In genomic region chr6:113719056-113719455, GRCh38 we compare ENCODE assay signal across 1 cellular context.
TF ChIP-seq lines count a peak whose summit lies in the region.

No MANE protein-coding gene starts in this region.

TF ChIP-seq in HepG2, 621 proteins besides CTCF, POLR2A, EP300 and RAD21 (continued from another document and continues in another):
- TF ChIP-seq, protein P1, sequence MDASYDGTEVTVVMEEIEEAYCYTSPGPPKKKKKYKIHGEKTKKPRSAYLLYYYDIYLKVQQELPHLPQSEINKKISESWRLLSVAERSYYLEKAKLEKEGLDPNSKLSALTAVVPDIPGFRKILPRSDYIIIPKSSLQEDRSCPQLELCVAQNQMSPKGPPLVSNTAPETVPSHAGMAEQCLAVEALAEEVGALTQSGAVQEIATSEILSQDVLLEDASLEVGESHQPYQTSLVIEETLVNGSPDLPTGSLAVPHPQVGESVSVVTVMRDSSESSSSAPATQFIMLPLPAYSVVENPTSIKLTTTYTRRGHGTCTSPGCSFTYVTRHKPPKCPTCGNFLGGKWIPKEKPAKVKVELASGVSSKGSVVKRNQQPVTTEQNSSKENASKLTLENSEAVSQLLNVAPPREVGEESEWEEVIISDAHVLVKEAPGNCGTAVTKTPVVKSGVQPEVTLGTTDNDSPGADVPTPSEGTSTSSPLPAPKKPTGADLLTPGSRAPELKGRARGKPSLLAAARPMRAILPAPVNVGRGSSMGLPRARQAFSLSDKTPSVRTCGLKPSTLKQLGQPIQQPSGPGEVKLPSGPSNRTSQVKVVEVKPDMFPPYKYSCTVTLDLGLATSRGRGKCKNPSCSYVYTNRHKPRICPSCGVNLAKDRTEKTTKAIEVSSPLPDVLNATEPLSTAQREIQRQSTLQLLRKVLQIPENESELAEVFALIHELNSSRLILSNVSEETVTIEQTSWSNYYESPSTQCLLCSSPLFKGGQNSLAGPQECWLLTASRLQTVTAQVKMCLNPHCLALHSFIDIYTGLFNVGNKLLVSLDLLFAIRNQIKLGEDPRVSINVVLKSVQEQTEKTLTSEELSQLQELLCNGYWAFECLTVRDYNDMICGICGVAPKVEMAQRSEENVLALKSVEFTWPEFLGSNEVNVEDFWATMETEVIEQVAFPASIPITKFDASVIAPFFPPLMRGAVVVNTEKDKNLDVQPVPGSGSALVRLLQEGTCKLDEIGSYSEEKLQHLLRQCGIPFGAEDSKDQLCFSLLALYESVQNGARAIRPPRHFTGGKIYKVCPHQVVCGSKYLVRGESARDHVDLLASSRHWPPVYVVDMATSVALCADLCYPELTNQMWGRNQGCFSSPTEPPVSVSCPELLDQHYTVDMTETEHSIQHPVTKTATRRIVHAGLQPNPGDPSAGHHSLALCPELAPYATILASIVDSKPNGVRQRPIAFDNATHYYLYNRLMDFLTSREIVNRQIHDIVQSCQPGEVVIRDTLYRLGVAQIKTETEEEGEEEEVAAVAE (CRISPR knock-in tag; IDR thresholded peaks at IDR 0.05; ENCODE audit: borderline replicate concordance): no peak
- TF ChIP-seq NCOA1 (CRISPR knock-in tag; IDR thresholded peaks at IDR 0.05): no peak
- TF ChIP-seq XRCC5 (optimal IDR thresholded peaks at IDR 0.05; ENCODE audit: low read length): no peak
- TF ChIP-seq, protein P2, sequence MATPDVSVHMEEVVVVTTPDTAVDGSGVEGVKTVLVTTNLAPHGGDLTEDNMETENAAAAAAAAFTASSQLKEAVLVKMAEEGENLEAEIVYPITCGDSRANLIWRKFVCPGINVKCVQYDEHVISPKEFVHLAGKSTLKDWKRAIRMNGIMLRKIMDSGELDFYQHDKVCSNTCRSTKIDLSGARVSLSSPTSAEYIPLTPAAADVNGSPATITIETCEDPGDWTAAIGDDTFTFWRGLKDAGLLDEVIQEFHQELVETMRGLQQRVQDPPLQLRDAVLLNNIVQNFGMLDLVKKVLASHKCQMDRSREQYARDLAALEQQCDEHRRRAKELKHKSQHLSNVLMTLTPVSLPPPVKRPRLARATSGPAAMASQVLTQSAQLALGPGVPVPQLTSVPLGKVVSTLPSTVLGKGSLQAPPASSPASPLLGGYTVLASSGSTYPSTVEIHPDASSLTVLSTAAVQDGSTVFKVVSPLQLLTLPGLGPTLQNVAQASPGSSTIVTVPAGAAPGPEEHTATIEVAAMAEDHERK (CRISPR knock-in tag; IDR thresholded peaks at IDR 0.05; ENCODE audit: low read depth): no peak
- TF ChIP-seq, protein P3, sequence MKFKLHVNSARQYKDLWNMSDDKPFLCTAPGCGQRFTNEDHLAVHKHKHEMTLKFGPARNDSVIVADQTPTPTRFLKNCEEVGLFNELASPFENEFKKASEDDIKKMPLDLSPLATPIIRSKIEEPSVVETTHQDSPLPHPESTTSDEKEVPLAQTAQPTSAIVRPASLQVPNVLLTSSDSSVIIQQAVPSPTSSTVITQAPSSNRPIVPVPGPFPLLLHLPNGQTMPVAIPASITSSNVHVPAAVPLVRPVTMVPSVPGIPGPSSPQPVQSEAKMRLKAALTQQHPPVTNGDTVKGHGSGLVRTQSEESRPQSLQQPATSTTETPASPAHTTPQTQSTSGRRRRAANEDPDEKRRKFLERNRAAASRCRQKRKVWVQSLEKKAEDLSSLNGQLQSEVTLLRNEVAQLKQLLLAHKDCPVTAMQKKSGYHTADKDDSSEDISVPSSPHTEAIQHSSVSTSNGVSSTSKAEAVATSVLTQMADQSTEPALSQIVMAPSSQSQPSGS (CRISPR knock-in tag; IDR thresholded peaks at IDR 0.05): no peak
- TF ChIP-seq UBTF (CRISPR knock-in tag; IDR thresholded peaks at IDR 0.05): no peak
- peak; percentile 81 for TF ChIP-seq CEBPB (IDR thresholded peaks at IDR 0.05; ENCODE audit: borderline replicate concordance, low read depth, low read length)
- TF ChIP-seq TBL1XR1 (IDR thresholded peaks at IDR 0.05; ENCODE audit: borderline replicate concordance, low read length, partially characterized antibody): no peak
- TF ChIP-seq EEA1 (CRISPR knock-in tag; IDR thresholded peaks at IDR 0.05; ENCODE audit: borderline replicate concordance): no peak
- no peak for TF ChIP-seq CENPT (CRISPR knock-in tag; IDR thresholded peaks at IDR 0.05; ENCODE audit: low read depth)
- TF ChIP-seq NR3C1 (CRISPR knock-in tag; IDR thresholded peaks at IDR 0.05): no peak
- peak; percentile 38 for TF ChIP-seq FOSL2 (CRISPR knock-in tag; IDR thresholded peaks at IDR 0.05)
- no peak for TF ChIP-seq RBM22 (optimal IDR thresholded peaks at IDR 0.05; ENCODE audit: low read length)
- TF ChIP-seq SP1 (IDR thresholded peaks at IDR 0.05): no peak
- no peak for TF ChIP-seq SP1 (CRISPR knock-in tag; IDR thresholded peaks at IDR 0.05)
- no peak for TF ChIP-seq KDM4B (CRISPR knock-in tag; IDR thresholded peaks at IDR 0.05)
- peak; percentile 12; the same call in 1 of the 2 replicates for TF ChIP-seq NFE2L2 (IDR thresholded peaks at IDR 0.05; ENCODE audit: low read length)
- TF ChIP-seq ZNF766 (CRISPR knock-in tag; IDR thresholded peaks at IDR 0.05; ENCODE audit: borderline replicate concordance): no peak
- no peak for TF ChIP-seq SRSF9 (IDR thresholded peaks at IDR 0.05; ENCODE audit: borderline replicate concordance, insufficient read depth, low read depth, low read length, poor library complexity, severe bottlenecking)
- TF ChIP-seq ZNF501 (CRISPR knock-in tag; IDR thresholded peaks at IDR 0.05): no peak
- no peak for TF ChIP-seq GTF2F1 (IDR thresholded peaks at IDR 0.05; ENCODE audit: low read length)
- TF ChIP-seq ELF1 (CRISPR knock-in tag; IDR thresholded peaks at IDR 0.05): no peak
- TF ChIP-seq ZNF335 (CRISPR knock-in tag; IDR thresholded peaks at IDR 0.05): no peak
- no peak for TF ChIP-seq TIGD3 (CRISPR knock-in tag; IDR thresholded peaks at IDR 0.05; ENCODE audit: borderline replicate concordance)
- no peak for TF ChIP-seq POLR2AphosphoS2 (IDR thresholded peaks at IDR 0.05; ENCODE audit: low read depth, low read length)
- TF ChIP-seq XBP1 (CRISPR knock-in tag; IDR thresholded peaks at IDR 0.05): no peak
- TF ChIP-seq ZNF276 (CRISPR knock-in tag; IDR thresholded peaks at IDR 0.05; ENCODE audit: low read depth): no peak
- no peak for TF ChIP-seq DNMT1 (CRISPR knock-in tag; IDR thresholded peaks at IDR 0.05)
- no peak for TF ChIP-seq ZBTB3 (CRISPR knock-in tag; IDR thresholded peaks at IDR 0.05; ENCODE audit: borderline replicate concordance, low read depth)
- TF ChIP-seq, protein P4, sequence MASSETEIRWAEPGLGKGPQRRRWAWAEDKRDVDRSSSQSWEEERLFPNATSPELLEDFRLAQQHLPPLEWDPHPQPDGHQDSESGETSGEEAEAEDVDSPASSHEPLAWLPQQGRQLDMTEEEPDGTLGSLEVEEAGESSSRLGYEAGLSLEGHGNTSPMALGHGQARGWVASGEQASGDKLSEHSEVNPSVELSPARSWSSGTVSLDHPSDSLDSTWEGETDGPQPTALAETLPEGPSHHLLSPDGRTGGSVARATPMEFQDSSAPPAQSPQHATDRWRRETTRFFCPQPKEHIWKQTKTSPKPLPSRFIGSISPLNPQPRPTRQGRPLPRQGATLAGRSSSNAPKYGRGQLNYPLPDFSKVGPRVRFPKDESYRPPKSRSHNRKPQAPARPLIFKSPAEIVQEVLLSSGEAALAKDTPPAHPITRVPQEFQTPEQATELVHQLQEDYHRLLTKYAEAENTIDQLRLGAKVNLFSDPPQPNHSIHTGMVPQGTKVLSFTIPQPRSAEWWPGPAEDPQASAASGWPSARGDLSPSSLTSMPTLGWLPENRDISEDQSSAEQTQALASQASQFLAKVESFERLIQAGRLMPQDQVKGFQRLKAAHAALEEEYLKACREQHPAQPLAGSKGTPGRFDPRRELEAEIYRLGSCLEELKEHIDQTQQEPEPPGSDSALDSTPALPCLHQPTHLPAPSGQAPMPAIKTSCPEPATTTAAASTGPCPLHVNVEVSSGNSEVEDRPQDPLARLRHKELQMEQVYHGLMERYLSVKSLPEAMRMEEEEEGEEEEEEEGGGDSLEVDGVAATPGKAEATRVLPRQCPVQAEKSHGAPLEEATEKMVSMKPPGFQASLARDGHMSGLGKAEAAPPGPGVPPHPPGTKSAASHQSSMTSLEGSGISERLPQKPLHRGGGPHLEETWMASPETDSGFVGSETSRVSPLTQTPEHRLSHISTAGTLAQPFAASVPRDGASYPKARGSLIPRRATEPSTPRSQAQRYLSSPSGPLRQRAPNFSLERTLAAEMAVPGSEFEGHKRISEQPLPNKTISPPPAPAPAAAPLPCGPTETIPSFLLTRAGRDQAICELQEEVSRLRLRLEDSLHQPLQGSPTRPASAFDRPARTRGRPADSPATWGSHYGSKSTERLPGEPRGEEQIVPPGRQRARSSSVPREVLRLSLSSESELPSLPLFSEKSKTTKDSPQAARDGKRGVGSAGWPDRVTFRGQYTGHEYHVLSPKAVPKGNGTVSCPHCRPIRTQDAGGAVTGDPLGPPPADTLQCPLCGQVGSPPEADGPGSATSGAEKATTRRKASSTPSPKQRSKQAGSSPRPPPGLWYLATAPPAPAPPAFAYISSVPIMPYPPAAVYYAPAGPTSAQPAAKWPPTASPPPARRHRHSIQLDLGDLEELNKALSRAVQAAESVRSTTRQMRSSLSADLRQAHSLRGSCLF (CRISPR knock-in tag; IDR thresholded peaks at IDR 0.05; ENCODE audit: borderline replicate concordance): no peak
- TF ChIP-seq, protein P5, sequence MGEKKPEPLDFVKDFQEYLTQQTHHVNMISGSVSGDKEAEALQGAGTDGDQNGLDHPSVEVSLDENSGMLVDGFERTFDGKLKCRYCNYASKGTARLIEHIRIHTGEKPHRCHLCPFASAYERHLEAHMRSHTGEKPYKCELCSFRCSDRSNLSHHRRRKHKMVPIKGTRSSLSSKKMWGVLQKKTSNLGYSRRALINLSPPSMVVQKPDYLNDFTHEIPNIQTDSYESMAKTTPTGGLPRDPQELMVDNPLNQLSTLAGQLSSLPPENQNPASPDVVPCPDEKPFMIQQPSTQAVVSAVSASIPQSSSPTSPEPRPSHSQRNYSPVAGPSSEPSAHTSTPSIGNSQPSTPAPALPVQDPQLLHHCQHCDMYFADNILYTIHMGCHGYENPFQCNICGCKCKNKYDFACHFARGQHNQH (CRISPR knock-in tag; IDR thresholded peaks at IDR 0.05): no peak
- TF ChIP-seq, protein P6, sequence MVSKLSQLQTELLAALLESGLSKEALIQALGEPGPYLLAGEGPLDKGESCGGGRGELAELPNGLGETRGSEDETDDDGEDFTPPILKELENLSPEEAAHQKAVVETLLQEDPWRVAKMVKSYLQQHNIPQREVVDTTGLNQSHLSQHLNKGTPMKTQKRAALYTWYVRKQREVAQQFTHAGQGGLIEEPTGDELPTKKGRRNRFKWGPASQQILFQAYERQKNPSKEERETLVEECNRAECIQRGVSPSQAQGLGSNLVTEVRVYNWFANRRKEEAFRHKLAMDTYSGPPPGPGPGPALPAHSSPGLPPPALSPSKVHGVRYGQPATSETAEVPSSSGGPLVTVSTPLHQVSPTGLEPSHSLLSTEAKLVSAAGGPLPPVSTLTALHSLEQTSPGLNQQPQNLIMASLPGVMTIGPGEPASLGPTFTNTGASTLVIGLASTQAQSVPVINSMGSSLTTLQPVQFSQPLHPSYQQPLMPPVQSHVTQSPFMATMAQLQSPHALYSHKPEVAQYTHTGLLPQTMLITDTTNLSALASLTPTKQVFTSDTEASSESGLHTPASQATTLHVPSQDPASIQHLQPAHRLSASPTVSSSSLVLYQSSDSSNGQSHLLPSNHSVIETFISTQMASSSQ (IDR thresholded peaks at IDR 0.05; ENCODE audit: low read depth): no peak
- TF ChIP-seq, protein P6 (CRISPR knock-in tag; IDR thresholded peaks at IDR 0.05; ENCODE audit: borderline replicate concordance): no peak
